Comparison of ENCODE assay signal across 6 cellular contexts in genomic region chr6:32189082-32189741, GRCh38.
A peak's percentile ranks its signal among the peaks of the same experiment; 100 is the strongest.
DNase-seq lines count a peak whose midpoint lies in the region; ATAC-seq lines count a peak whose summit lies in the region.

No MANE protein-coding gene starts in this region.

- no peak for ATAC-seq in HG02678 (IDR thresholded peaks at IDR 0.05; ENCODE audit: unreplicated experiment)
- ATAC-seq in GM21447 (IDR thresholded peaks at IDR 0.05; ENCODE audit: unreplicated experiment): no peak

- H3K27me3 ChIP-seq in effector memory CD4-positive, alpha-beta T cell (replicated peaks; ENCODE audit: control insufficient read depth, insufficient read depth, low read length, poor library complexity, severe bottlenecking): no peaks in the 10 kb centered on the region
- H3K27me3 ChIP-seq in rectal smooth muscle tissue (ENCODE audit: control insufficient read depth, insufficient read depth, low read length): no peaks in the 10 kb centered on the region

- no peaks in the 10 kb centered on the region for H3K9me3 ChIP-seq in KOPT-K1 (ENCODE audit: insufficient read depth, low read length, poor library complexity, severe bottlenecking)
- no peaks in the 10 kb centered on the region for H3K9me3 ChIP-seq in effector memory CD4-positive, alpha-beta T cell (ENCODE audit: control insufficient read depth, low read length)

- DNase-seq in effector memory CD4-positive, alpha-beta T cell: no peak
- no peak for DNase-seq in NCI-H2107 (lab: John Stamatoyannopoulos, UW)

- H3K4me3 ChIP-seq in effector memory CD4-positive, alpha-beta T cell (ENCODE audit: insufficient read depth, low read depth, low read length, poor library complexity, severe bottlenecking): peak overlapping the region; percentile 96
- peak overlapping the region; percentile 71 for H3K4me3 ChIP-seq in rectal smooth muscle tissue (ENCODE audit: low read length)

- peak overlapping the region; percentile 6 for H3K9ac ChIP-seq in rectal smooth muscle tissue (ENCODE audit: low read length)

- H3K4me1 ChIP-seq in effector memory CD4-positive, alpha-beta T cell (ENCODE audit: control insufficient read depth, insufficient read depth, low read length, poor library complexity, severe bottlenecking): peaks cover 45% of the 10 kb centered on the region
- peaks cover 14% of the 10 kb centered on the region for H3K4me1 ChIP-seq in rectal smooth muscle tissue (ENCODE audit: control insufficient read depth, insufficient read depth, low read length)

- H3K27ac ChIP-seq in KOPT-K1 (ENCODE audit: low read depth, low read length, poor library complexity, severe bottlenecking) (peak overlapping the region; percentile 98), rectal smooth muscle tissue (ENCODE audit: low read depth, low read length) (peak overlapping the region; percentile 92)
- peak overlapping the region; percentile 95 for H3K27ac ChIP-seq in effector memory CD4-positive, alpha-beta T cell (ENCODE audit: insufficient read depth, low read length, poor library complexity, severe bottlenecking)

- peaks cover 32% of the 10 kb centered on the region for H3K36me3 ChIP-seq in KOPT-K1 (ENCODE audit: insufficient read depth, low read length)
- H3K36me3 ChIP-seq in effector memory CD4-positive, alpha-beta T cell (ENCODE audit: control insufficient read depth, insufficient read depth, low read length): peaks cover 24% of the 10 kb centered on the region
- H3K36me3 ChIP-seq in rectal smooth muscle tissue (ENCODE audit: control insufficient read depth, insufficient read depth, low read length): peaks cover 3% of the 10 kb centered on the region
